Comparison of ENCODE assay signal across 18 cellular contexts in the genomic region with DNA sequence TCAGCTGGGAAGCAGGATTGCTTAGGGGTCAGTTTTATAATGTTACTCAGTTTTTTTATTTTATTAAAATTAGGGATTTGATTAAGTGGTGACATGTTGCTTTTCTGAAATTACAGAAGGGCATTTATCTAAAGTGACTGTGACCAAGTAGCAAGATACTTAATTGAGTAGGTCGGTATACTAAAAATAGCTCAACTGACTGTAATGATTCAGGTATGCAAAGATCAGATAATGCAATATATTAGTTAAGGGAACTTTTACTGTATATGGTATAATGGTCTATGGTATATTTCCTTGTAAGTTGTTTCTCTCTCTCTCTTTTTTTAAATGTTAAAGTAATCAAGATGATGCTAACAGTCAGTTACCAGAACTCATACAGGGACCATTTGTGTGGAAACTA. TPM values are rescaled to one million over a fixed set of nuclear protein-coding genes. Genes with fewer than 3 reads are reported as not detected.
A peak's percentile ranks its signal among the peaks of the same experiment; 100 is the strongest.
DNase-seq lines count a peak whose midpoint lies in the region; ATAC-seq and TF ChIP-seq lines count a peak whose summit lies in the region.
"Had no signal": no experiment of that assay in that cellular context is flagged by ENCODE, and none has a peak within 500 bp of the region (broad histone marks: within the 10 kb centered on the region; RNA-seq: fewer than 3 reads in every experiment).

No MANE protein-coding gene starts in this region.

- H3K27me3 ChIP-seq in KMS-11 (ENCODE audit: insufficient read depth, low read depth) (no peaks in the 10 kb centered on the region), muscle layer of duodenum (ENCODE audit: low read depth, low read length) (no peaks in the 10 kb centered on the region)
- H3K27me3 ChIP-seq: BE2C, suprapubic skin, uterus had no signal

- H3K9me3 ChIP-seq in muscle layer of duodenum (ENCODE audit: control insufficient read depth in 1 of 2, low read length in 2 of 2), result no peaks in the 10 kb centered on the region
- H3K9me3 ChIP-seq: BE2C, Caco-2, suprapubic skin, uterus had no signal

- peak overlapping the region; percentile 17 for H3K4me3 Mint-ChIP-seq in activated T-helper 2 cell treated with anti-CD3 and anti-CD28 coated beads, Interferon-gamma antibody, Interleukin-2, Interleukin-4, amounts not matched to agents 10 μg/mL and 5 μg/mL and 100 μg/mL, durations not matched to agents 14 hours and 24 hours and 36 hours (ENCODE audit: low read depth)
- H3K4me3 Mint-ChIP-seq: activated naive CD4-positive, alpha-beta T cell treated with anti-CD3 and anti-CD28 coated beads, Interleukin-2, amount 10 ng/mL, durations not matched to agents 7 days and 5 days had no signal

- no peak overlapping the region for H2AFZ ChIP-seq in KMS-11 (ENCODE audit: low read depth)

- H3K36me3 ChIP-seq in KMS-11 (ENCODE audit: insufficient read depth), result no peaks in the 10 kb centered on the region
- H3K36me3 ChIP-seq in muscle layer of duodenum (ENCODE audit: control insufficient read depth in 1 of 2, insufficient read depth in 2 of 2, low read length in 2 of 2), result peaks cover 0 to 15% of the 10 kb centered on the region in 2 donors
- H3K36me3 ChIP-seq: BE2C, uterus had no signal

- H3K36me3 Mint-ChIP-seq in activated T-helper 2 cell treated with anti-CD3 and anti-CD28 coated beads, Interferon-gamma antibody, Interleukin-2, Interleukin-4, amounts not matched to agents 10 μg/mL and 5 μg/mL and 100 μg/mL, durations not matched to agents 14 hours and 24 hours and 36 hours (ENCODE audit: low read depth), result peaks cover 45% of the 10 kb centered on the region

- H3K79me2 ChIP-seq in KMS-11 (ENCODE audit: insufficient read depth, low read depth), result peaks cover 70% of the 10 kb centered on the region

- H3K4me1 ChIP-seq in KMS-11 (ENCODE audit: low read depth, poor library complexity, severe bottlenecking) (peaks cover 65% of the 10 kb centered on the region), muscle layer of duodenum (ENCODE audit: control insufficient read depth in 1 of 2, insufficient read depth in 2 of 2, low read length in 2 of 2) (peaks cover 7 to 23% of the 10 kb centered on the region in 2 donors)
- H3K4me1 ChIP-seq: BE2C, Caco-2 had no signal

- no peak overlapping the region for H3K9ac ChIP-seq in KMS-11

- no peaks in the 10 kb centered on the region for H3K27me3 Mint-ChIP-seq in activated T-helper 2 cell treated with anti-CD3 and anti-CD28 coated beads, Interferon-gamma antibody, Interleukin-2, Interleukin-4, amounts not matched to agents 10 μg/mL and 5 μg/mL and 100 μg/mL, durations not matched to agents 14 hours and 24 hours and 36 hours (ENCODE audit: low read depth)
- H3K27me3 Mint-ChIP-seq: activated naive CD4-positive, alpha-beta T cell treated with anti-CD3 and anti-CD28 coated beads, Interleukin-2, amount 10 ng/mL, durations not matched to agents 7 days and 5 days had no signal

- peak overlapping the region; percentile 58 for H3K27ac Mint-ChIP-seq in activated T-helper 2 cell treated with anti-CD3 and anti-CD28 coated beads, Interferon-gamma antibody, Interleukin-2, Interleukin-4, amounts not matched to agents 10 μg/mL and 5 μg/mL and 100 μg/mL, durations not matched to agents 14 hours and 24 hours and 36 hours
- H3K27ac Mint-ChIP-seq: activated naive CD4-positive, alpha-beta T cell treated with anti-CD3 and anti-CD28 coated beads, Interleukin-2, amount 10 ng/mL, durations not matched to agents 7 days and 5 days had no signal

- no peak for DNase-seq in activated CD4-positive, CD25-positive, alpha-beta regulatory T cell treated with anti-CD3 and anti-CD28 coated beads, Interleukin-2, amount 50 U/mL, for 72 hours
- no peak for DNase-seq in activated T-helper 2 cell treated with anti-CD3 and anti-CD28 coated beads, Interferon-gamma antibody, Interleukin-2, Interleukin-4, amounts not matched to agents 10 μg/mL and 5 μg/mL and 100 μg/mL, durations not matched to agents 14 hours and 24 hours and 36 hours (ENCODE audit: low spot score)
- DNase-seq in DMS 273 (lab: John Stamatoyannopoulos, UW; ENCODE audit: unreplicated experiment) (no peak), NCI-H1092 (lab: John Stamatoyannopoulos, UW) (no peak)
- DNase-seq: activated CD4-positive, alpha-beta T cell treated with anti-CD3 and anti-CD28 coated beads, Interleukin-2, amount 50 U/mL, for 1 hour; activated naive CD4-positive, alpha-beta T cell treated with anti-CD3 and anti-CD28 coated beads, Interleukin-2, amount 10 ng/mL, durations not matched to agents 7 days and 5 days; BE2C; Caco-2; NCI-H1436 treated with DMSO at 0.1 percent for 48 hours; NCI-H524; occipital lobe; uterus had no signal

- H3K4me3 ChIP-seq in KMS-11 (IDR thresholded peaks at IDR 0.05; ENCODE audit: insufficient read depth, low read depth, low read length), result no peak overlapping the region
- no peak overlapping the region for H3K4me3 ChIP-seq in muscle layer of duodenum (ENCODE audit: low read depth in 1 of 2, low read length in 2 of 2)
- H3K4me3 ChIP-seq: suprapubic skin, uterus had no signal

- peak; percentile 26 to 40 for ATAC-seq in activated CD4-positive, CD25-positive, alpha-beta regulatory T cell treated with anti-CD3 and anti-CD28 coated beads, Interleukin-2, amount 50 U/mL, for 24 hours
- ATAC-seq in HG03571 (IDR thresholded peaks at IDR 0.05; ENCODE audit: unreplicated experiment), result no peak

- no peak for TF ChIP-seq CTCF in KMS-11 (conservative IDR thresholded peaks at IDR 0.05; ENCODE audit: low read depth, low read length)

- no peak overlapping the region; the same call in 1 of the 2 replicates for H3K27ac ChIP-seq in KMS-11
- peak overlapping the region; percentile 65 for H3K27ac ChIP-seq in muscle layer of duodenum (ENCODE audit: low read length)
- H3K27ac ChIP-seq: 22Rv1, suprapubic skin, uterus had no signal

- peaks cover 60% of the 10 kb centered on the region for H3K4me1 Mint-ChIP-seq in activated T-helper 2 cell treated with anti-CD3 and anti-CD28 coated beads, Interferon-gamma antibody, Interleukin-2, Interleukin-4, amounts not matched to agents 10 μg/mL and 5 μg/mL and 100 μg/mL, durations not matched to agents 14 hours and 24 hours and 36 hours (ENCODE audit: low read depth)

- H4K20me1 ChIP-seq in KMS-11 (ENCODE audit: insufficient read depth), result peaks cover 5% of the 10 kb centered on the region; the same call in 1 of the 2 replicates

- intact Hi-C loops in activated T-helper 2 cell treated with anti-CD3 and anti-CD28 coated beads, Interferon-gamma antibody, Interleukin-2, Interleukin-4, amounts not matched to agents 10 μg/mL and 5 μg/mL and 100 μg/mL, durations not matched to agents 14 hours and 24 hours and 36 hours (cut with micrococcal nuclease), result loop anchor here (2.0 to 5.0 kb wide), 2 partner anchors 53 to 75 kb away; no protein-coding TSS in a partner anchor

- no peaks in the 10 kb centered on the region for H3K9me3 Mint-ChIP-seq in activated T-helper 2 cell treated with anti-CD3 and anti-CD28 coated beads, Interferon-gamma antibody, Interleukin-2, Interleukin-4, amounts not matched to agents 10 μg/mL and 5 μg/mL and 100 μg/mL, durations not matched to agents 14 hours and 24 hours and 36 hours
- H3K9me3 Mint-ChIP-seq: activated naive CD4-positive, alpha-beta T cell treated with anti-CD3 and anti-CD28 coated beads, Interleukin-2, amount 10 ng/mL, durations not matched to agents 7 days and 5 days had no signal

- peak overlapping the region; percentile 76; the same call in 1 of the 2 replicates for H3K4me2 ChIP-seq in KMS-11

RNA-seq across cellular contexts. Expression of gene RLF, which starts 26.2 kb away (rescaled TPM):
- 22.3 and 22.6 TPM in 2 replicates for total RNA-seq in activated T-helper 2 cell treated with anti-CD3 and anti-CD28 coated beads, Interferon-gamma antibody, Interleukin-2, Interleukin-4, amounts not matched to agents 10 μg/mL and 5 μg/mL and 100 μg/mL, durations not matched to agents 14 hours and 24 hours and 36 hours
